ENCODE assay signal across 9 cellular contexts in genomic region chr4:84529169-84529751, GRCh38. TPM values are rescaled to one million over a fixed set of nuclear protein-coding genes. Genes with fewer than 3 reads are reported as not detected.
A peak's percentile ranks its signal among the peaks of the same experiment; 100 is the strongest.
DNase-seq lines count a peak whose midpoint lies in the region; ATAC-seq, FAIRE-seq and TF ChIP-seq lines count a peak whose summit lies in the region.
"Had no signal": no experiment of that assay in that cellular context is flagged by ENCODE, and none has a peak within 500 bp of the region (broad histone marks: within the 10 kb centered on the region; RNA-seq: fewer than 3 reads in every experiment).

No MANE protein-coding gene starts in this region.

- no peak overlapping the region for H3K56ac ChIP-seq in H1 (replicated peaks; ENCODE audit: insufficient read length, low read depth, low read length)

- no peak overlapping the region for H3K9ac ChIP-seq in H1 (replicated peaks in 1 of 4; ENCODE audit: extremely low read depth in 1 of 4, low read depth in 3 of 4, low read length in 3 of 4)

- CTCF ChIA-PET in H1 (lab: Charles Lee; ENCODE audit: partially characterized antibody) = interaction anchor here (0.6 to 2.0 kb wide), 30 partner anchors 8 to 884 kb away, joined by 3 to 12 read pairs (median 4); partner anchors contain the start of gene CDS1

- H4K20me1 ChIP-seq in H1 (replicated peaks in 1 of 2; ENCODE audit: control insufficient read depth in 1 of 2, insufficient read depth in 2 of 2, low read length in 2 of 2) = no peaks in the 10 kb centered on the region

- H3K79me1 ChIP-seq in H1 (ENCODE audit: low read depth, low read length) = no peaks in the 10 kb centered on the region

- FAIRE-seq in H1 (lab: Jason Lieb, UNC) = peak; percentile 13

- H3K36me3 ChIP-seq in H1 (ENCODE audit: control insufficient read depth in 2 of 4, insufficient read depth in 4 of 4, low read length in 3 of 4) (no peaks in the 10 kb centered on the region), psoas muscle (ENCODE audit: insufficient read depth in 1 of 2, low read depth in 1 of 2) (no peaks in the 10 kb centered on the region), suprapubic skin (no peaks in the 10 kb centered on the region)

- no peak overlapping the region for H2AFZ ChIP-seq in H1 (ENCODE audit: low read length)

- intact Hi-C loops in psoas muscle (cut with DNase I) = no loop called here

- POLR2A ChIA-PET in H1 (lab: Charles Lee; ENCODE audit: partially characterized antibody) = interaction anchor here (1.3 kb wide), 1 partner anchor 53 kb away, joined by 4 read pairs; the partner anchor contains the start of gene CDS1

- TF ChIP-seq POLR2A in H1 (IDR thresholded peaks at IDR 0.05; ENCODE audit: control extremely low read depth in 1 of 2, low read depth in 2 of 2, low read length in 2 of 2) (no peak), suprapubic skin (IDR thresholded peaks at IDR 0.05) (no peak)

- DNase-seq in COR-L47 (lab: John Stamatoyannopoulos, UW) (peak; percentile 11), NCI-H748 (lab: John Stamatoyannopoulos, UW; ENCODE audit: unreplicated experiment) (peak; percentile 38), H1 (ENCODE audit: low read depth in 1 of 2, low spot score in 2 of 2) (no peak), psoas muscle (no peak), suprapubic skin (ENCODE audit: low spot score in 2 of 2) (no peak)

- H3K4me3 ChIP-seq in H1 (ENCODE audit: extremely low read depth in 1 of 4, insufficient read depth in 2 of 4, low read depth in 3 of 4, low read length in 4 of 4) (no peak overlapping the region), psoas muscle (no peak overlapping the region), suprapubic skin (no peak overlapping the region)

- H3K18ac ChIP-seq in H1 (ENCODE audit: extremely low read depth, low read length) = no peak overlapping the region

- ATAC-seq in GM21423 (IDR thresholded peaks at IDR 0.05; ENCODE audit: unreplicated experiment) (peak; percentile 58), psoas muscle (no peak), HG02852 (IDR thresholded peaks at IDR 0.05; ENCODE audit: unreplicated experiment) (no peak), HG03571 (IDR thresholded peaks at IDR 0.05; ENCODE audit: unreplicated experiment) (no peak)

- no peak overlapping the region for H2BK12ac ChIP-seq in H1 (ENCODE audit: low read depth, low read length)

- no peak overlapping the region for H4K5ac ChIP-seq in H1 (ENCODE audit: insufficient read length, low read depth, low read length)

- TF ChIP-seq RAD21 in H1 (IDR thresholded peaks at IDR 0.05 in 1 of 2, conservative IDR thresholded peaks at IDR 0.05 in 1 of 2; ENCODE audit: low read depth in 2 of 2, low read length in 2 of 2) = peak in 1 of 2 experiments; percentile 34

- H4K91ac ChIP-seq in H1 (replicated peaks; ENCODE audit: insufficient read length, low read length) = no peak overlapping the region

- H2BK120ac ChIP-seq in H1 (replicated peaks; ENCODE audit: low read depth, low read length) = no peak overlapping the region

- H2AK5ac ChIP-seq in H1 (ENCODE audit: low read depth, low read length) = no peak overlapping the region

- H3K27me3 ChIP-seq in H1 (replicated peaks in 1 of 4; ENCODE audit: control insufficient read depth in 3 of 4, extremely low read depth in 1 of 4, insufficient read depth in 3 of 4, low read length in 3 of 4) = no peaks in the 10 kb centered on the region
- H3K27me3 ChIP-seq in psoas muscle (ENCODE audit: insufficient read depth in 3 of 3, low read length in 2 of 3) = peaks cover 0 to 3% (median 0%) of the 10 kb centered on the region in 3 donors
- H3K27me3 ChIP-seq in suprapubic skin = no peaks in the 10 kb centered on the region

- no peak overlapping the region for H4K8ac ChIP-seq in H1 (ENCODE audit: extremely low read depth, insufficient read depth, low read length)

- H3K4ac ChIP-seq in H1 (replicated peaks; ENCODE audit: insufficient read length, low read depth, low read length) = no peak overlapping the region

- H3K4me2 ChIP-seq in H1 (ENCODE audit: insufficient read depth in 1 of 2, low read depth in 2 of 2, low read length in 2 of 2) = no peak overlapping the region

- H3K27ac ChIP-seq in H1 (ENCODE audit: low read depth, low read length) (no peak overlapping the region), psoas muscle (no peak overlapping the region), suprapubic skin (no peak overlapping the region)

- no peaks in the 10 kb centered on the region for H3K79me2 ChIP-seq in H1 (ENCODE audit: control insufficient read depth in 1 of 2, insufficient read depth in 2 of 2, low read length in 2 of 2)

- H3K9me3 ChIP-seq in H1 (ENCODE audit: insufficient read depth in 2 of 2, low read depth in 1 of 2, low read length in 1 of 2) (no peaks in the 10 kb centered on the region), psoas muscle (peaks cover 7% of the 10 kb centered on the region), suprapubic skin (no peaks in the 10 kb centered on the region)

- TF ChIP-seq EP300 in H1 (IDR thresholded peaks at IDR 0.05; ENCODE audit: borderline replicate concordance in 1 of 2, low read depth in 2 of 2, low read length in 2 of 2) = no peak
- TF ChIP-seq EP300 in suprapubic skin (IDR thresholded peaks at IDR 0.05) = no peak

- no peak overlapping the region for H3K23ac ChIP-seq in H1 (ENCODE audit: insufficient read length)

- no peak overlapping the region for H2BK5ac ChIP-seq in H1 (ENCODE audit: low read depth, low read length)

- H3K4me1 ChIP-seq in H1 (replicated peaks in 1 of 4; ENCODE audit: control insufficient read depth in 3 of 4, insufficient read depth in 4 of 4, low read length in 3 of 4) (no peaks in the 10 kb centered on the region), psoas muscle (no peaks in the 10 kb centered on the region), suprapubic skin (peaks cover 9% of the 10 kb centered on the region)

- TF ChIP-seq CTCF in H1 (IDR thresholded peaks at IDR 0.05; ENCODE audit: control extremely low read depth in 1 of 3, insufficient read depth in 1 of 3, low read depth in 1 of 3, low read length in 3 of 3) (peak in 2 of 3 experiments; percentile 16 to 62; a peak in 2 of 4 replicates), psoas muscle (IDR thresholded peaks at IDR 0.05) (peak; percentile 53), suprapubic skin (IDR thresholded peaks at IDR 0.05) (peak in 1 of 2 donors; percentile 43)

- H3K23me2 ChIP-seq in H1 (ENCODE audit: low read depth, low read length) = no peaks in the 10 kb centered on the region

- no peak overlapping the region for H3K14ac ChIP-seq in H1 (ENCODE audit: insufficient read length)

- H2BK15ac ChIP-seq in H1 (ENCODE audit: low read length) = no peak overlapping the region

- WGBS in H1 (ENCODE audit: extremely low coverage in 1 of 2, insufficient coverage in 1 of 2, insufficient read length in 1 of 2, insufficient replicate concordance in 2 of 2, low coverage in 1 of 2, low lambda C conversion rate in 2 of 2, missing lambda C conversion rate in 1 of 2), 2 experiments = 80% methylated on average over 2 of the region's 2 CpGs; no CpG with 5 or more reads in 1 of the 2 experiments
- 94 to 96% (median 95%) methylated on average over 2 of the region's 2 CpGs for WGBS in psoas muscle, 3 donors
- 93% methylated on average over 2 of the region's 2 CpGs for WGBS in suprapubic skin

- H2BK20ac ChIP-seq in H1 (ENCODE audit: low read length) = no peak overlapping the region

TF ChIP-seq in H1, 55 proteins besides CTCF, POLR2A, EP300 and RAD21 (continues in another document):
- no peak for TF ChIP-seq CBX5 (IDR thresholded peaks at IDR 0.05; ENCODE audit: low read depth, low read length)
- no peak for TF ChIP-seq SP1 (IDR thresholded peaks at IDR 0.05; ENCODE audit: low read depth, low read length)
- TF ChIP-seq GTF2F1 (IDR thresholded peaks at IDR 0.05; ENCODE audit: borderline replicate concordance, low read depth, low read length) = no peak
- TF ChIP-seq ZNF274 (IDR thresholded peaks at IDR 0.05; ENCODE audit: borderline replicate concordance, extremely low read depth, low read length) = no peak
- TF ChIP-seq TBP (IDR thresholded peaks at IDR 0.05; ENCODE audit: low read depth, low read length) = no peak
- TF ChIP-seq BACH1 (IDR thresholded peaks at IDR 0.05; ENCODE audit: low read length) = no peak
- no peak for TF ChIP-seq BRCA1 (IDR thresholded peaks at IDR 0.05; ENCODE audit: low read depth, low read length)
- TF ChIP-seq, protein P1, sequence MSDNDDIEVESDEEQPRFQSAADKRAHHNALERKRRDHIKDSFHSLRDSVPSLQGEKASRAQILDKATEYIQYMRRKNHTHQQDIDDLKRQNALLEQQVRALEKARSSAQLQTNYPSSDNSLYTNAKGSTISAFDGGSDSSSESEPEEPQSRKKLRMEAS (IDR thresholded peaks at IDR 0.05) = no peak
- TF ChIP-seq POU5F1 (IDR thresholded peaks at IDR 0.05; ENCODE audit: low read depth, low read length) = no peak
- TF ChIP-seq TCF12 (IDR thresholded peaks at IDR 0.05; ENCODE audit: low read depth, low read length) = no peak
- TF ChIP-seq NANOG (IDR thresholded peaks at IDR 0.05; ENCODE audit: insufficient read depth, low read depth, low read length, poor library complexity, severe bottlenecking) = no peak
- TF ChIP-seq GABPA (IDR thresholded peaks at IDR 0.05; ENCODE audit: borderline replicate concordance, insufficient read depth, low read length) = no peak
- no peak for TF ChIP-seq SIRT6 (IDR thresholded peaks at IDR 0.05; ENCODE audit: low read length)

RNA-seq across cellular contexts. Expression of gene NKX6-1, which starts 30.2 kb away (rescaled TPM):
- total RNA-seq in H1 (2021; fragmentation: NEBNext Ultra II Directional; extraction: Animal tissue kit (Norgen Biotek cat#: 25700)) = 0.19 and 0.45 TPM in 2 replicates
- polyA plus RNA-seq in H1 (2011; rRNA removed) (0.03 and 0.13 TPM in 2 replicates), psoas muscle (not detected)
- 0.05 TPM for polyA plus RNA-seq in H1 (2011; cell fraction: cytosol; rRNA removed)
- 0.06 TPM for polyA plus RNA-seq in H1 (2011; cell fraction: nucleus; rRNA removed)
- polyA plus RNA-seq in H1 (2012, experiment 1 of 2) = 0.08 TPM in 1 of 4 replicates, not detected in the others
- polyA plus RNA-seq in H1 (2012, experiment 2 of 2) = not detected
- polyA plus RNA-seq in H1 (2013, experiment 1 of 2) = 0.08 TPM
- 0.06 TPM for polyA plus RNA-seq in H1 (2013, experiment 2 of 2)
- polyA minus RNA-seq in H1 (2011; rRNA and poly(A)+ RNA removed) = not detected in 2 replicates
- polyA minus RNA-seq in H1 (2011; cell fraction: cytosol; rRNA and poly(A)+ RNA removed) = not detected
- not detected for polyA minus RNA-seq in H1 (2011; cell fraction: nucleus; rRNA and poly(A)+ RNA removed)
- total RNA-seq in psoas muscle (under 1 TPM in 2 of 4 donors, not detected in 2; 0.28 to 0.58 TPM), suprapubic skin (not detected)
- total RNA-seq: mononuclear cell had no signal

RNA-seq across cellular contexts. Expression of gene CDS1, which starts 53.7 kb away (rescaled TPM):
- 13.9 and 15.0 TPM in 2 replicates for total RNA-seq in H1 (2021; fragmentation: NEBNext Ultra II Directional; extraction: Animal tissue kit (Norgen Biotek cat#: 25700))
- 6.3 and 8.7 TPM in 2 replicates for polyA plus RNA-seq in H1 (2011; rRNA removed)
- 8.0 TPM for polyA plus RNA-seq in H1 (2011; cell fraction: cytosol; rRNA removed)
- polyA plus RNA-seq in H1 (2011; cell fraction: nucleus; rRNA removed) = 11.8 TPM
- polyA plus RNA-seq in H1 (2012, experiment 1 of 2) = 6.3 to 10.4 TPM (median 7.2 TPM) in 4 replicates
- 1.1 TPM for polyA plus RNA-seq in H1 (2012, experiment 2 of 2)
- polyA plus RNA-seq in H1 (2013, experiment 1 of 2) = 20.7 TPM
- polyA plus RNA-seq in H1 (2013, experiment 2 of 2) = 22.2 TPM
- polyA minus RNA-seq in H1 (2011; rRNA and poly(A)+ RNA removed) = 13.7 and 18.2 TPM in 2 replicates
- polyA minus RNA-seq in H1 (2011; cell fraction: cytosol; rRNA and poly(A)+ RNA removed) = 9.7 TPM
- 18.0 TPM for polyA minus RNA-seq in H1 (2011; cell fraction: nucleus; rRNA and poly(A)+ RNA removed)
- total RNA-seq in psoas muscle = under 1 TPM in 3 of 4 donors, not detected in 1; 0.04 to 0.37 (median 0.06) TPM
- under 1 TPM; 0.03 to 0.04 (median 0.04) TPM for polyA plus RNA-seq in psoas muscle
- total RNA-seq in suprapubic skin = 10 to 100 TPM; 21.6 to 36.2 (median 24.0) TPM

Comparison
In these comparisons a context has a peak if more than half of its experiments do, and no peak if none do; other contexts are left out.
1. DNase-seq: peak in COR-L47 (single experiment) and NCI-H748 (single experiment); none in H1 (0 of 2), psoas muscle (0 of 2) and suprapubic skin (0 of 2).
2. RNA of gene CDS1, which starts 53.7 kb away (total RNA-seq): 21.6 to 36.2 TPM in suprapubic skin and 13.9 to 15.0 TPM in H1; 0.04 to 0.37 TPM in psoas muscle; every median in the first group is over 10 times any median in the second.